In the genomic region with DNA sequence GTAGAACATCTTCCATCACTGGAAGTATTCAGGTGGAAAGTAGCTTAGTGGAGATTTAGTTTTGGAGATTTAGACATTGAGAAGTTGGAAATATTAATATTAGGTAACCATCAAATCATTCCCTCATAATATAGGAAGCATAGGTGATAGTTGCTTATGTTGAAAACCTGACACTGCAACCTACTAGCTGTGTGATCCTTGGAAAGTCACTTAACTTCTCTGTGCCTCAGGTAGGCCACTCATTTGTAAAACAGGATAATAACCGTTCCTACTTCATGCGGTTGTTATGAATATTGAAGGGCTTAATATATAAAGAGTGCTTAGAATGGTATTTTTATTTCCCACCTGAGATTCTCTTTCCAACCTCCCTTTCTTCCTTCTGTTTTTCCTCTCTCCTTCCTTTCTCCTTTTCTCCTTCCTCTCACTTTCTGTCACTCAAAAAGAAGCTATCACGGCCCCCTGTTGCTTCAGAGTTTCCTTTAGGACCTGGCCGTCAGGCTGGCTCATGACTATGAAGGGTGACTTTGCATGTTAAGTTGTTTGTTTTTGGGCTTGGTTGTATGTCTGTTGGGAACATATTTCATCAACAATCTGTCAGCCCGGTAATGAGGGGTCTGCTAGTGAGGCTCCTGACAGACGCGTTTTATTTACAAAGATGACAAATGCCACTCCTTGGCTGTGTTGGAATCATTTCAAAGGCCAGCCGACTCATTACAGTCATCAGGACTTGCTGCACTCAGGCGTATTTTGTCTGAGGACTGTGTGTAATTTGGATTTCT, we compare ENCODE assay signal across 1 cellular context.
TF ChIP-seq lines count a peak whose summit lies in the region.

No MANE protein-coding gene starts in this region.

TF ChIP-seq in K562, 482 proteins besides CTCF, POLR2A, EP300 and RAD21 (continued from another document and continues in another):
- TF ChIP-seq, protein P1, sequence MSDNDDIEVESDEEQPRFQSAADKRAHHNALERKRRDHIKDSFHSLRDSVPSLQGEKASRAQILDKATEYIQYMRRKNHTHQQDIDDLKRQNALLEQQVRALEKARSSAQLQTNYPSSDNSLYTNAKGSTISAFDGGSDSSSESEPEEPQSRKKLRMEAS (CRISPR knock-in tag; IDR thresholded peaks at IDR 0.05): no peak
- TF ChIP-seq NR3C1 (CRISPR knock-in tag; IDR thresholded peaks at IDR 0.05) (no peak), SRSF3 (IDR thresholded peaks at IDR 0.05; ENCODE audit: insufficient read depth, low read length) (no peak), STAT5A (IDR thresholded peaks at IDR 0.05; ENCODE audit: borderline replicate concordance, low read length) (no peak), NFE2L1 (tag; IDR thresholded peaks at IDR 0.05; ENCODE audit: borderline replicate concordance, low read depth) (no peak), POLR2AphosphoS5 (IDR thresholded peaks at IDR 0.05; ENCODE audit: control insufficient read depth, insufficient read depth, low read depth, low read length) (no peak), JUN (IDR thresholded peaks at IDR 0.05; ENCODE audit: borderline replicate concordance, low read depth, low read length) (no peak), JUN (CRISPR knock-in tag; IDR thresholded peaks at IDR 0.05; ENCODE audit: borderline replicate concordance) (no peak), MEF2A (IDR thresholded peaks at IDR 0.05; ENCODE audit: control insufficient read depth, low read depth, low read length) (no peak), CBX2 (IDR thresholded peaks at IDR 0.05; ENCODE audit: insufficient read depth, low read length, poor library complexity, severe bottlenecking) (no peak), SMAD4 (CRISPR knock-in tag; conservative IDR thresholded peaks at IDR 0.05) (no peak), DIDO1 (tag; IDR thresholded peaks at IDR 0.05; ENCODE audit: low read depth) (no peak), CBX5 (IDR thresholded peaks at IDR 0.05; ENCODE audit: borderline replicate concordance, low read depth) (no peak), ADNP (tag; IDR thresholded peaks at IDR 0.05) (no peak), ZNF408 (CRISPR knock-in tag; IDR thresholded peaks at IDR 0.05; ENCODE audit: low read depth) (no peak), TBL1XR1 (IDR thresholded peaks at IDR 0.05; ENCODE audit: low read length in 2 of 2) (no peak), PURB (CRISPR knock-in tag; IDR thresholded peaks at IDR 0.05; ENCODE audit: low read depth) (no peak), RBM25 (IDR thresholded peaks at IDR 0.05; ENCODE audit: low read depth, low read length, severe bottlenecking) (peak; percentile 80), NBN (IDR thresholded peaks at IDR 0.05; ENCODE audit: low read depth) (no peak), POLR2AphosphoS2 (IDR thresholded peaks at IDR 0.05; ENCODE audit: low read length) (no peak), EP400 (IDR thresholded peaks at IDR 0.05) (no peak), ZFPM2 (CRISPR knock-in tag; IDR thresholded peaks at IDR 0.05) (no peak), MYC (IDR thresholded peaks at IDR 0.05; ENCODE audit: low read depth, low read length) (no peak), MYC (CRISPR knock-in tag; IDR thresholded peaks at IDR 0.05; ENCODE audit: borderline replicate concordance, low read depth) (no peak), GATA2 (CRISPR knock-in tag; IDR thresholded peaks at IDR 0.05) (no peak), CREB1 (IDR thresholded peaks at IDR 0.05) (no peak), CREB1 (CRISPR knock-in tag; IDR thresholded peaks at IDR 0.05) (no peak), ZNF143 (CRISPR knock-in tag; IDR thresholded peaks at IDR 0.05) (no peak), TARDBP (IDR thresholded peaks at IDR 0.05) (no peak), GABPB1 (CRISPR knock-in tag; IDR thresholded peaks at IDR 0.05) (no peak), ETS2 (tag; IDR thresholded peaks at IDR 0.05; ENCODE audit: borderline replicate concordance, poor library complexity, severe bottlenecking) (no peak), ZKSCAN1 (IDR thresholded peaks at IDR 0.05; ENCODE audit: low read depth, low read length) (no peak), CTBP1 (IDR thresholded peaks at IDR 0.05; ENCODE audit: borderline replicate concordance) (0 out of 2 replicates have a peak, but pooled peaks have one; percentile 15), ATF7 (IDR thresholded peaks at IDR 0.05) (peak; percentile 28; the same call in 1 of the 2 replicates), FOSL1 (tag; conservative IDR thresholded peaks at IDR 0.05) (no peak; the same call in 1 of the 2 replicates), KAT7 (CRISPR knock-in tag; IDR thresholded peaks at IDR 0.05; ENCODE audit: borderline replicate concordance) (no peak), JUND (IDR thresholded peaks at IDR 0.05; ENCODE audit: borderline replicate concordance, low read depth, low read length) (0 out of 2 replicates have a peak, but pooled peaks have one; percentile 28), JUND (tag; IDR thresholded peaks at IDR 0.05; ENCODE audit: borderline replicate concordance, low read depth, low read length) (peak; percentile 14; the same call in 1 of the 3 replicates), RBM17 (IDR thresholded peaks at IDR 0.05; ENCODE audit: borderline replicate concordance, low read depth, low read length) (no peak), SAP30 (IDR thresholded peaks at IDR 0.05; ENCODE audit: borderline replicate concordance, insufficient read depth, low read depth, low read length, poor library complexity, severe bottlenecking) (no peak), NCOA4 (IDR thresholded peaks at IDR 0.05; ENCODE audit: partially characterized antibody) (no peak), HEY1 (CRISPR knock-in tag; IDR thresholded peaks at IDR 0.05; ENCODE audit: borderline replicate concordance) (no peak), CEBPG (CRISPR knock-in tag; IDR thresholded peaks at IDR 0.05) (peak; percentile 27; the same call in 1 of the 2 replicates), CEBPG (tag; conservative IDR thresholded peaks at IDR 0.05 in 1 of 2, IDR thresholded peaks at IDR 0.05 in 1 of 2) (peak; percentile 83 to 84), ZNF589 (CRISPR knock-in tag; IDR thresholded peaks at IDR 0.05; ENCODE audit: low read depth) (no peak)
- TF ChIP-seq, protein P2, sequence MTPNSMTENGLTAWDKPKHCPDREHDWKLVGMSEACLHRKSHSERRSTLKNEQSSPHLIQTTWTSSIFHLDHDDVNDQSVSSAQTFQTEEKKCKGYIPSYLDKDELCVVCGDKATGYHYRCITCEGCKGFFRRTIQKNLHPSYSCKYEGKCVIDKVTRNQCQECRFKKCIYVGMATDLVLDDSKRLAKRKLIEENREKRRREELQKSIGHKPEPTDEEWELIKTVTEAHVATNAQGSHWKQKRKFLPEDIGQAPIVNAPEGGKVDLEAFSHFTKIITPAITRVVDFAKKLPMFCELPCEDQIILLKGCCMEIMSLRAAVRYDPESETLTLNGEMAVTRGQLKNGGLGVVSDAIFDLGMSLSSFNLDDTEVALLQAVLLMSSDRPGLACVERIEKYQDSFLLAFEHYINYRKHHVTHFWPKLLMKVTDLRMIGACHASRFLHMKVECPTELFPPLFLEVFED (CRISPR knock-in tag; conservative IDR thresholded peaks at IDR 0.05): no peak
- TF ChIP-seq, protein P3, sequence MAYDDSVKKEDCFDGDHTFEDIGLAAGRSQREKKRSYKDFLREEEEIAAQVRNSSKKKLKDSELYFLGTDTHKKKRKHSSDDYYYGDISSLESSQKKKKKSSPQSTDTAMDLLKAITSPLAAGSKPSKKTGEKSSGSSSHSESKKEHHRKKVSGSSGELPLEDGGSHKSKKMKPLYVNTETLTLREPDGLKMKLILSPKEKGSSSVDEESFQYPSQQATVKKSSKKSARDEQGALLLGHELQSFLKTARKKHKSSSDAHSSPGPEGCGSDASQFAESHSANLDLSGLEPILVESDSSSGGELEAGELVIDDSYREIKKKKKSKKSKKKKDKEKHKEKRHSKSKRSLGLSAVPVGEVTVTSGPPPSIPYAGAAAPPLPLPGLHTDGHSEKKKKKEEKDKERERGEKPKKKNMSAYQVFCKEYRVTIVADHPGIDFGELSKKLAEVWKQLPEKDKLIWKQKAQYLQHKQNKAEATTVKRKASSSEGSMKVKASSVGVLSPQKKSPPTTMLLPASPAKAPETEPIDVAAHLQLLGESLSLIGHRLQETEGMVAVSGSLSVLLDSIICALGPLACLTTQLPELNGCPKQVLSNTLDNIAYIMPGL (CRISPR knock-in tag; IDR thresholded peaks at IDR 0.05): no peak
- TF ChIP-seq, protein P4, sequence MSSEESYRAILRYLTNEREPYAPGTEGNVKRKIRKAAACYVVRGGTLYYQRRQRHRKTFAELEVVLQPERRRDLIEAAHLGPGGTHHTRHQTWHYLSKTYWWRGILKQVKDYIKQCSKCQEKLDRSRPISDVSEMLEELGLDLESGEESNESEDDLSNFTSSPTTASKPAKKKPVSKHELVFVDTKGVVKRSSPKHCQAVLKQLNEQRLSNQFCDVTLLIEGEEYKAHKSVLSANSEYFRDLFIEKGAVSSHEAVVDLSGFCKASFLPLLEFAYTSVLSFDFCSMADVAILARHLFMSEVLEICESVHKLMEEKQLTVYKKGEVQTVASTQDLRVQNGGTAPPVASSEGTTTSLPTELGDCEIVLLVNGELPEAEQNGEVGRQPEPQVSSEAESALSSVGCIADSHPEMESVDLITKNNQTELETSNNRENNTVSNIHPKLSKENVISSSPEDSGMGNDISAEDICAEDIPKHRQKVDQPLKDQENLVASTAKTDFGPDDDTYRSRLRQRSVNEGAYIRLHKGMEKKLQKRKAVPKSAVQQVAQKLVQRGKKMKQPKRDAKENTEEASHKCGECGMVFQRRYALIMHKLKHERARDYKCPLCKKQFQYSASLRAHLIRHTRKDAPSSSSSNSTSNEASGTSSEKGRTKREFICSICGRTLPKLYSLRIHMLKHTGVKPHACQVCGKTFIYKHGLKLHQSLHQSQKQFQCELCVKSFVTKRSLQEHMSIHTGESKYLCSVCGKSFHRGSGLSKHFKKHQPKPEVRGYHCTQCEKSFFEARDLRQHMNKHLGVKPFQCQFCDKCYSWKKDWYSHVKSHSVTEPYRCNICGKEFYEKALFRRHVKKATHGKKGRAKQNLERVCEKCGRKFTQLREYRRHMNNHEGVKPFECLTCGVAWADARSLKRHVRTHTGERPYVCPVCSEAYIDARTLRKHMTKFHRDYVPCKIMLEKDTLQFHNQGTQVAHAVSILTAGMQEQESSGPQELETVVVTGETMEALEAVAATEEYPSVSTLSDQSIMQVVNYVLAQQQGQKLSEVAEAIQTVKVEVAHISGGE (CRISPR knock-in tag; IDR thresholded peaks at IDR 0.05): 0 out of 6 replicates have a peak, but pooled peaks of 1 of the 3 experiments have one; percentile 18
- TF ChIP-seq, protein P5, sequence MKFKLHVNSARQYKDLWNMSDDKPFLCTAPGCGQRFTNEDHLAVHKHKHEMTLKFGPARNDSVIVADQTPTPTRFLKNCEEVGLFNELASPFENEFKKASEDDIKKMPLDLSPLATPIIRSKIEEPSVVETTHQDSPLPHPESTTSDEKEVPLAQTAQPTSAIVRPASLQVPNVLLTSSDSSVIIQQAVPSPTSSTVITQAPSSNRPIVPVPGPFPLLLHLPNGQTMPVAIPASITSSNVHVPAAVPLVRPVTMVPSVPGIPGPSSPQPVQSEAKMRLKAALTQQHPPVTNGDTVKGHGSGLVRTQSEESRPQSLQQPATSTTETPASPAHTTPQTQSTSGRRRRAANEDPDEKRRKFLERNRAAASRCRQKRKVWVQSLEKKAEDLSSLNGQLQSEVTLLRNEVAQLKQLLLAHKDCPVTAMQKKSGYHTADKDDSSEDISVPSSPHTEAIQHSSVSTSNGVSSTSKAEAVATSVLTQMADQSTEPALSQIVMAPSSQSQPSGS (CRISPR knock-in tag; IDR thresholded peaks at IDR 0.05): no peak
- TF ChIP-seq, protein P6, sequence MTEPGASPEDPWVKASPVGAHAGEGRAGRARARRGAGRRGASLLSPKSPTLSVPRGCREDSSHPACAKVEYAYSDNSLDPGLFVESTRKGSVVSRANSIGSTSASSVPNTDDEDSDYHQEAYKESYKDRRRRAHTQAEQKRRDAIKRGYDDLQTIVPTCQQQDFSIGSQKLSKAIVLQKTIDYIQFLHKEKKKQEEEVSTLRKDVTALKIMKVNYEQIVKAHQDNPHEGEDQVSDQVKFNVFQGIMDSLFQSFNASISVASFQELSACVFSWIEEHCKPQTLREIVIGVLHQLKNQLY (CRISPR knock-in tag; conservative IDR thresholded peaks at IDR 0.05): no peak
- TF ChIP-seq, protein P7, sequence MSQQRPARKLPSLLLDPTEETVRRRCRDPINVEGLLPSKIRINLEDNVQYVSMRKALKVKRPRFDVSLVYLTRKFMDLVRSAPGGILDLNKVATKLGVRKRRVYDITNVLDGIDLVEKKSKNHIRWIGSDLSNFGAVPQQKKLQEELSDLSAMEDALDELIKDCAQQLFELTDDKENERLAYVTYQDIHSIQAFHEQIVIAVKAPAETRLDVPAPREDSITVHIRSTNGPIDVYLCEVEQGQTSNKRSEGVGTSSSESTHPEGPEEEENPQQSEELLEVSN (IDR thresholded peaks at IDR 0.05; ENCODE audit: borderline replicate concordance in 1 of 2, extremely low read depth in 1 of 2, insufficient read depth in 1 of 2, insufficient read length in 1 of 2, low read depth in 1 of 2, low read length in 1 of 2, poor library complexity in 1 of 2, severe bottlenecking in 1 of 2): no peak
- TF ChIP-seq, protein P8, sequence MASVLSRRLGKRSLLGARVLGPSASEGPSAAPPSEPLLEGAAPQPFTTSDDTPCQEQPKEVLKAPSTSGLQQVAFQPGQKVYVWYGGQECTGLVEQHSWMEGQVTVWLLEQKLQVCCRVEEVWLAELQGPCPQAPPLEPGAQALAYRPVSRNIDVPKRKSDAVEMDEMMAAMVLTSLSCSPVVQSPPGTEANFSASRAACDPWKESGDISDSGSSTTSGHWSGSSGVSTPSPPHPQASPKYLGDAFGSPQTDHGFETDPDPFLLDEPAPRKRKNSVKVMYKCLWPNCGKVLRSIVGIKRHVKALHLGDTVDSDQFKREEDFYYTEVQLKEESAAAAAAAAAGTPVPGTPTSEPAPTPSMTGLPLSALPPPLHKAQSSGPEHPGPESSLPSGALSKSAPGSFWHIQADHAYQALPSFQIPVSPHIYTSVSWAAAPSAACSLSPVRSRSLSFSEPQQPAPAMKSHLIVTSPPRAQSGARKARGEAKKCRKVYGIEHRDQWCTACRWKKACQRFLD (CRISPR knock-in tag; IDR thresholded peaks at IDR 0.05): no peak
- TF ChIP-seq, protein P9, sequence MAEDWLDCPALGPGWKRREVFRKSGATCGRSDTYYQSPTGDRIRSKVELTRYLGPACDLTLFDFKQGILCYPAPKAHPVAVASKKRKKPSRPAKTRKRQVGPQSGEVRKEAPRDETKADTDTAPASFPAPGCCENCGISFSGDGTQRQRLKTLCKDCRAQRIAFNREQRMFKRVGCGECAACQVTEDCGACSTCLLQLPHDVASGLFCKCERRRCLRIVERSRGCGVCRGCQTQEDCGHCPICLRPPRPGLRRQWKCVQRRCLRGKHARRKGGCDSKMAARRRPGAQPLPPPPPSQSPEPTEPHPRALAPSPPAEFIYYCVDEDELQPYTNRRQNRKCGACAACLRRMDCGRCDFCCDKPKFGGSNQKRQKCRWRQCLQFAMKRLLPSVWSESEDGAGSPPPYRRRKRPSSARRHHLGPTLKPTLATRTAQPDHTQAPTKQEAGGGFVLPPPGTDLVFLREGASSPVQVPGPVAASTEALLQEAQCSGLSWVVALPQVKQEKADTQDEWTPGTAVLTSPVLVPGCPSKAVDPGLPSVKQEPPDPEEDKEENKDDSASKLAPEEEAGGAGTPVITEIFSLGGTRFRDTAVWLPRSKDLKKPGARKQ (CRISPR knock-in tag; IDR thresholded peaks at IDR 0.05): no peak
